7 cellular contexts compared by ENCODE assay signal in genomic region chr3:25604107-25604805, GRCh38.
DNase-seq lines count a peak whose midpoint lies in the region; ATAC-seq and TF ChIP-seq lines count a peak whose summit lies in the region.

No MANE protein-coding gene starts in this region.

- peaks cover 100% of the 10 kb centered on the region for H3K36me3 Mint-ChIP-seq in stimulated activated effector memory CD8-positive, alpha-beta T cell treated with anti-CD3 and anti-CD28 coated beads, Interleukin-12 subunit alpha, Interleukin-12 subunit beta, amount 100 ng/mL, for 72 hours
- H3K36me3 Mint-ChIP-seq in activated CD4-positive, alpha-beta T cell treated with anti-CD3 and anti-CD28 coated beads, Interleukin-2, amount 10 ng/mL, durations not matched to agents 7 days and 5 days (ENCODE audit: low read depth): peaks cover 40% of the 10 kb centered on the region

- no peak for TF ChIP-seq POLR2A in gastroesophageal sphincter (IDR thresholded peaks at IDR 0.05)

- H3K27ac ChIP-seq in gastroesophageal sphincter: peak overlapping the region in 1 of 4 donors; percentile 28

- no peaks in the 10 kb centered on the region for H3K9me3 Mint-ChIP-seq in stimulated activated effector memory CD8-positive, alpha-beta T cell treated with anti-CD3 and anti-CD28 coated beads, Interleukin-12 subunit alpha, Interleukin-12 subunit beta, amount 100 ng/mL, for 72 hours
- H3K9me3 Mint-ChIP-seq in activated CD4-positive, alpha-beta T cell treated with anti-CD3 and anti-CD28 coated beads, Interleukin-2, amount 10 ng/mL, durations not matched to agents 7 days and 5 days: no peaks in the 10 kb centered on the region

- H3K27me3 ChIP-seq in gastroesophageal sphincter: no peaks in the 10 kb centered on the region

- DNase-seq in HCEC 1CT (peak; percentile 77), RPMI7951 (ENCODE audit: low read depth) (peak; percentile 94)
- DNase-seq in stimulated activated effector memory CD8-positive, alpha-beta T cell treated with anti-CD3 and anti-CD28 coated beads, Interleukin-12 subunit alpha, Interleukin-12 subunit beta, amount 100 ng/mL, for 72 hours (ENCODE audit: low spot score in 2 of 2): no peak
- DNase-seq in activated CD4-positive, alpha-beta T cell treated with anti-CD3 and anti-CD28 coated beads, Interleukin-2, amount 10 ng/mL, durations not matched to agents 7 days and 5 days: no peak

- POLR2A ChIA-PET in activated CD4-positive, alpha-beta T cell treated with anti-CD3 and anti-CD28 coated beads, Interleukin-2, amount 10 ng/mL, durations not matched to agents 7 days and 5 days (lab: Charles Lee): no interaction called here

- no peaks in the 10 kb centered on the region for H3K9me3 ChIP-seq in gastroesophageal sphincter

- peaks cover 0 to 13% (median 0%) of the 10 kb centered on the region in 3 donors for H3K4me1 ChIP-seq in gastroesophageal sphincter

- peak; percentile 71 for ATAC-seq in gastroesophageal sphincter
- peak; percentile 99 for ATAC-seq in stimulated activated effector memory CD8-positive, alpha-beta T cell treated with anti-CD3 and anti-CD28 coated beads, Interleukin-12 subunit alpha, Interleukin-12 subunit beta, amount 100 ng/mL, for 72 hours
- ATAC-seq in GM21528 (IDR thresholded peaks at IDR 0.05; ENCODE audit: low FRiP score, unreplicated experiment): no peak
- ATAC-seq in GM19351 (IDR thresholded peaks at IDR 0.05; ENCODE audit: unreplicated experiment): no peak

- H3K36me3 ChIP-seq in gastroesophageal sphincter: peaks cover 4 to 64% of the 10 kb centered on the region in 2 donors

- no peak overlapping the region for H3K4me3 ChIP-seq in gastroesophageal sphincter

- H3K4me3 Mint-ChIP-seq in stimulated activated effector memory CD8-positive, alpha-beta T cell treated with anti-CD3 and anti-CD28 coated beads, Interleukin-12 subunit alpha, Interleukin-12 subunit beta, amount 100 ng/mL, for 72 hours: no peak overlapping the region
- H3K4me3 Mint-ChIP-seq in activated CD4-positive, alpha-beta T cell treated with anti-CD3 and anti-CD28 coated beads, Interleukin-2, amount 10 ng/mL, durations not matched to agents 7 days and 5 days: no peak overlapping the region

- WGBS in gastroesophageal sphincter (ENCODE audit: low coverage in 1 of 2), 2 donors: 58 to 74% methylated on average over 5 of the region's 5 CpGs

- CTCF ChIA-PET in activated CD4-positive, alpha-beta T cell treated with anti-CD3 and anti-CD28 coated beads, Interleukin-2, amount 10 ng/mL, durations not matched to agents 7 days and 5 days (lab: Charles Lee): interaction anchor here (0.7 to 1.2 kb wide), 3 partner anchors 12 to 35 kb away, joined by 3 to 4 read pairs (median 3); no protein-coding TSS in a partner anchor

- peak overlapping the region; percentile 74 for H3K27ac Mint-ChIP-seq in stimulated activated effector memory CD8-positive, alpha-beta T cell treated with anti-CD3 and anti-CD28 coated beads, Interleukin-12 subunit alpha, Interleukin-12 subunit beta, amount 100 ng/mL, for 72 hours
- H3K27ac Mint-ChIP-seq in activated CD4-positive, alpha-beta T cell treated with anti-CD3 and anti-CD28 coated beads, Interleukin-2, amount 10 ng/mL, durations not matched to agents 7 days and 5 days: no peak overlapping the region

- no peak for TF ChIP-seq CTCF in gastroesophageal sphincter (IDR thresholded peaks at IDR 0.05)

- TF ChIP-seq EP300 in gastroesophageal sphincter (IDR thresholded peaks at IDR 0.05): no peak

- H3K4me1 Mint-ChIP-seq in stimulated activated effector memory CD8-positive, alpha-beta T cell treated with anti-CD3 and anti-CD28 coated beads, Interleukin-12 subunit alpha, Interleukin-12 subunit beta, amount 100 ng/mL, for 72 hours: no peaks in the 10 kb centered on the region
- peaks cover 2% of the 10 kb centered on the region for H3K4me1 Mint-ChIP-seq in activated CD4-positive, alpha-beta T cell treated with anti-CD3 and anti-CD28 coated beads, Interleukin-2, amount 10 ng/mL, durations not matched to agents 7 days and 5 days

- H3K27me3 Mint-ChIP-seq in activated CD4-positive, alpha-beta T cell treated with anti-CD3 and anti-CD28 coated beads, Interleukin-2, amount 10 ng/mL, durations not matched to agents 7 days and 5 days: no peaks in the 10 kb centered on the region

Comparison
In these comparisons a context has a peak if more than half of its experiments do, and no peak if none do; other contexts are left out.
1. DNase-seq: peak in HCEC 1CT (single experiment) and RPMI7951 (single experiment); none in stimulated activated effector memory CD8-positive, alpha-beta T cell treated with anti-CD3 and anti-CD28 coated beads, Interleukin-12 subunit alpha, Interleukin-12 subunit beta, amount 100 ng/mL, for 72 hours (0 of 2) and activated CD4-positive, alpha-beta T cell treated with anti-CD3 and anti-CD28 coated beads, Interleukin-2, amount 10 ng/mL, durations not matched to agents 7 days and 5 days (single experiment).
2. ATAC-seq: peak in gastroesophageal sphincter (single experiment) and stimulated activated effector memory CD8-positive, alpha-beta T cell treated with anti-CD3 and anti-CD28 coated beads, Interleukin-12 subunit alpha, Interleukin-12 subunit beta, amount 100 ng/mL, for 72 hours (single experiment); none in GM21528 (single experiment) and GM19351 (single experiment).